8 cellular contexts compared by ENCODE assay signal in genomic region chr5:50667079-50667652, GRCh38. TPM values are rescaled to one million over a fixed set of nuclear protein-coding genes. Genes with fewer than 3 reads are reported as not detected.
DNase-seq lines count a peak whose midpoint lies in the region; ATAC-seq and TF ChIP-seq lines count a peak whose summit lies in the region.

No MANE protein-coding gene starts in this region.

- H2BK15ac ChIP-seq in neuronal stem cell (ENCODE audit: low read length) = peak overlapping the region; percentile 85

- H3K4me1 ChIP-seq in foreskin keratinocyte = peaks cover 11% of the 10 kb centered on the region
- no peaks in the 10 kb centered on the region for H3K4me1 ChIP-seq in neuronal stem cell (ENCODE audit: control insufficient read depth in 2 of 2, insufficient read depth in 1 of 2, low read depth in 1 of 2, low read length in 2 of 2)

- peaks cover 5% of the 10 kb centered on the region for H3K36me3 Mint-ChIP-seq in activated T-cell treated with anti-CD3 and anti-CD28 coated beads, Interleukin-2, amount 50 U/mL, for 4 hours (ENCODE audit: insufficient read depth)

- H2BK12ac ChIP-seq in neuronal stem cell (ENCODE audit: low read length) = peak overlapping the region; percentile 41

- peak overlapping the region; percentile 35 for H2AK5ac ChIP-seq in neuronal stem cell (ENCODE audit: low read depth, low read length)

- H3K4me1 Mint-ChIP-seq in activated T-cell treated with anti-CD3 and anti-CD28 coated beads, Interleukin-2, amount 50 U/mL, for 4 hours (ENCODE audit: low read depth) = peaks cover 45% of the 10 kb centered on the region

- no CpG with 5 or more reads among the region's 43 CpGs for WGBS in neuronal stem cell (ENCODE audit: extremely low coverage in 2 of 2, insufficient read length in 2 of 2, insufficient replicate concordance in 1 of 2), 2 donors

- H3K23ac ChIP-seq in neuronal stem cell (ENCODE audit: low read depth, low read length, poor library complexity) = peak overlapping the region; percentile 44

- no peaks in the 10 kb centered on the region for H3K27me3 Mint-ChIP-seq in activated T-cell treated with anti-CD3 and anti-CD28 coated beads, Interleukin-2, amount 50 U/mL, for 4 hours (ENCODE audit: low read depth)

- peak overlapping the region; percentile 91 for H3K9ac ChIP-seq in neuronal stem cell (ENCODE audit: low read depth, low read length, poor library complexity)

- H3K27ac ChIP-seq in foreskin keratinocyte = peak overlapping the region; percentile 89
- peak overlapping the region; percentile 76 for H3K27ac ChIP-seq in neuronal stem cell (replicated peaks; ENCODE audit: low read length)

- DNase-seq in activated CD8-positive, alpha-beta memory T cell treated with anti-CD3 and anti-CD28 coated beads for 48 hours (ENCODE audit: low read depth in 2 of 3, low spot score in 2 of 3) = peak in 2 of 3 experiments; percentile 12 to 42
- no peak for DNase-seq in activated CD8-positive, alpha-beta memory T cell treated with anti-CD3 and anti-CD28 coated beads, Interleukin-2, amount 50 U/mL, for 48 hours
- peak; percentile 11 for DNase-seq in NCI-H1417 treated with DMSO at 0.1 percent for 48 hours (lab: John Stamatoyannopoulos, UW)
- DNase-seq in activated T-cell treated with anti-CD3 and anti-CD28 coated beads, Interleukin-2, amount 50 U/mL, for 4 hours = peak; percentile 44
- DNase-seq in foreskin keratinocyte = peak in 1 of 2 donors; percentile 33
- DNase-seq in neuronal stem cell (ENCODE audit: low spot score) = peak; percentile 65
- no peak for DNase-seq in cortex of kidney (lab: John Stamatoyannopoulos, UW)

- H3K27me3 ChIP-seq in foreskin keratinocyte = no peaks in the 10 kb centered on the region
- no peaks in the 10 kb centered on the region for H3K27me3 ChIP-seq in neuronal stem cell (ENCODE audit: control insufficient read depth in 3 of 3, insufficient read depth in 3 of 3, low read depth in 1 of 3, low read length in 3 of 3)

- H4K8ac ChIP-seq in neuronal stem cell (ENCODE audit: low read depth, low read length) = no peak overlapping the region

- peak overlapping the region; percentile 90 to 98 for H3K4me3 ChIP-seq in neuronal stem cell (ENCODE audit: low read length in 2 of 2)

- no peak overlapping the region for H4K91ac ChIP-seq in neuronal stem cell (ENCODE audit: low read depth, low read length, poor library complexity)

- peak overlapping the region; percentile 97 for H3K4me3 Mint-ChIP-seq in activated T-cell treated with anti-CD3 and anti-CD28 coated beads, Interleukin-2, amount 50 U/mL, for 4 hours

- H2BK120ac ChIP-seq in neuronal stem cell (ENCODE audit: low read depth, low read length) = peak overlapping the region; percentile 54

- peak overlapping the region; percentile 99 for H2AFZ ChIP-seq in neuronal stem cell (ENCODE audit: low read length)

- H3K4ac ChIP-seq in neuronal stem cell (ENCODE audit: low read length) = no peak overlapping the region

- no peak overlapping the region for H3K14ac ChIP-seq in neuronal stem cell (ENCODE audit: low read length)

- ATAC-seq in HG02759 (IDR thresholded peaks at IDR 0.05; ENCODE audit: unreplicated experiment) (peak; percentile 47), foreskin keratinocyte (peak; percentile 79)
- peak; percentile 70 to 71 for ATAC-seq in activated T-cell treated with anti-CD3 and anti-CD28 coated beads, Interleukin-2, amount 50 U/mL, for 4 hours

- TF ChIP-seq CTCF in foreskin keratinocyte (conservative IDR thresholded peaks at IDR 0.05) = no peak

- H3K79me1 ChIP-seq in neuronal stem cell (ENCODE audit: low read depth, low read length) = no peaks in the 10 kb centered on the region

- H3K18ac ChIP-seq in neuronal stem cell (ENCODE audit: low read length) = peak overlapping the region; percentile 99

- H3K36me3 ChIP-seq in neuronal stem cell (replicated peaks in 1 of 2; ENCODE audit: control insufficient read depth in 2 of 2, insufficient read depth in 2 of 2, low read length in 2 of 2) = no peaks in the 10 kb centered on the region

- no peaks in the 10 kb centered on the region for H3K9me3 ChIP-seq in neuronal stem cell (replicated peaks in 1 of 2; ENCODE audit: control insufficient read depth in 2 of 2, insufficient read depth in 1 of 2, low read depth in 1 of 2, low read length in 2 of 2)

- H2BK5ac ChIP-seq in neuronal stem cell (ENCODE audit: low read length) = peak overlapping the region; percentile 96

- H3K9me3 Mint-ChIP-seq in activated T-cell treated with anti-CD3 and anti-CD28 coated beads, Interleukin-2, amount 50 U/mL, for 4 hours = no peaks in the 10 kb centered on the region

- H3K4me2 ChIP-seq in neuronal stem cell (ENCODE audit: insufficient read depth, low read length, poor library complexity, severe bottlenecking) = peak overlapping the region; percentile 64

RNA-seq across cellular contexts. Expression of gene PARP8, which starts 0.7 kb away (rescaled TPM):
- 10 to 100 TPM; 12.4 to 22.3 (median 19.8) TPM for total RNA-seq in activated T-cell treated with anti-CD3 and anti-CD28 coated beads, Interleukin-2, amount 50 U/mL, for 4 hours
- 20.2 and 21.8 TPM in 2 replicates for total RNA-seq in foreskin keratinocyte
- 6.3 and 7.4 TPM in 2 replicates for polyA plus RNA-seq in foreskin keratinocyte
- polyA plus RNA-seq in neuronal stem cell (2013, experiment 1 of 2) = 13.7 TPM
- polyA plus RNA-seq in neuronal stem cell (2013, experiment 2 of 2) = 13.5 TPM

Comparison
In these comparisons a context has a peak if more than half of its experiments do, and no peak if none do; other contexts are left out.
1. DNase-seq: peak in activated CD8-positive, alpha-beta memory T cell treated with anti-CD3 and anti-CD28 coated beads for 48 hours (2 of 3), NCI-H1417 treated with DMSO at 0.1 percent for 48 hours (single experiment), activated T-cell treated with anti-CD3 and anti-CD28 coated beads, Interleukin-2, amount 50 U/mL, for 4 hours (single experiment) and neuronal stem cell (single experiment); none in activated CD8-positive, alpha-beta memory T cell treated with anti-CD3 and anti-CD28 coated beads, Interleukin-2, amount 50 U/mL, for 48 hours (single experiment) and cortex of kidney (single experiment).
2. Peak in every context shown above with its lines, with median percentiles within 50 percentile points of each other: ATAC-seq.